16 cellular contexts compared by ENCODE assay signal in the genomic region with DNA sequence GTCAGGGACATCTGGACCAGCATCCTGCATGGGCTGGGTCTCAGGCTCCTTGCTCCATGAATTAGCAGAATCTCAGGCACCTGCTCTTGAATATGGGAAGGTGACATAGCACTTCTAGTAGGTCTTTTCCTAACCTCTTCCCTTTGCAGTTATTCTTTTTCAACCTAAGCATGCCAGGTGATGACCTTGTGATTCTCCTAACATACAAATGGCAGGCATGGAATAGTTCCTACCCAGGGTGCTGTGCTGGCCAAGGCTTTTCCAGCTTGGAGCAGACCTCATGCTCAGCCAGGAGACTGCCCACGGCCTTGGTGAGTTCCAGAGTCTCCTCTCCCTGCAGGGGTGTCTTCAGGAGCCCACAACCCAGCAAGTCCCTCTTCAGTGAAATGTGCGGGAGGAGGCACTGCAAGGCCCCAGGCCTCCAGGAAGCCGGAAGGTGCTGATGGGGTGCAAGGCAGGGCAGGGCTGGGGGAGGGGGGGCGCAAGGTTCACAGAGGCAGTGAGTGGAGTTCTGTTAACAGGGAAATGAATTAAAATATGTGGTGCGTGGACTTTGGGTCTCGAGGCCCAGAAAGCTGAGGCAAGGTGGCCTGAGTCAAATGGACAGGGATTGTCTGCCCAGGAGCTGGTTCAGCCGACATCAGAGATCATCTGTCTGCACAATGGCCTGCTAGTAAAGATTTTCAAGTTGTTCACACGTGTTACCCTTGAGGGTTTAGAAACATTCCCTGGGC.
DNase-seq lines count a peak whose midpoint lies in the region; FAIRE-seq and TF ChIP-seq lines count a peak whose summit lies in the region.
"Had no signal": no experiment of that assay in that cellular context is flagged by ENCODE, and none has a peak within 500 bp of the region (broad histone marks: within the 10 kb centered on the region; RNA-seq: fewer than 3 reads in every experiment).

No MANE protein-coding gene starts in this region.

- H3K4me3 ChIP-seq in coronary artery, result no peak overlapping the region
- H3K4me3 ChIP-seq: BLaER1, GM12878 had no signal

- H3K27ac ChIP-seq in coronary artery, result no peak overlapping the region
- H3K27ac ChIP-seq: BLaER1 had no signal

- DNase-seq in activated CD8-positive, alpha-beta memory T cell treated with anti-CD3 and anti-CD28 coated beads, Interleukin-2, amount 50 U/mL, for 48 hours, result peak; percentile 41
- no peak for DNase-seq in activated CD8-positive, alpha-beta memory T cell treated with anti-CD3 and anti-CD28 coated beads, Interleukin-2, amount 50 U/mL, for 4 hours
- peak; percentile 57 for DNase-seq in coronary artery (ENCODE audit: low spot score)
- peak; percentile 76 for DNase-seq in mesenteric fat pad (ENCODE audit: low spot score)
- DNase-seq in D721Med (ENCODE audit: insufficient read length, low spot score), result no peak
- DNase-seq in NCI-H187 treated with DMSO at 0.1 percent for 48 hours (lab: John Stamatoyannopoulos, UW), result no peak
- DNase-seq: CD4-positive, alpha-beta memory T cell; DMS79 treated with DMSO at 0.1 percent for 48 hours; GF-D8; GOT3; H7; IMR-90 had no signal

- FAIRE-seq in D721Med (lab: Jason Lieb, UNC), result no peak
- FAIRE-seq: A204.1, GM12878, HTR-8/SVneo had no signal

- no peak for TF ChIP-seq CTCF in coronary artery (IDR thresholded peaks at IDR 0.05)
- TF ChIP-seq CTCF in D721Med (IDR thresholded peaks at IDR 0.05; ENCODE audit: insufficient read depth, missing control alignments), result no peak

Comparison
In these comparisons a context has a peak if more than half of its experiments do, and no peak if none do; other contexts are left out.
1. DNase-seq: peak in activated CD8-positive, alpha-beta memory T cell treated with anti-CD3 and anti-CD28 coated beads, Interleukin-2, amount 50 U/mL, for 48 hours (single experiment), coronary artery (single experiment) and mesenteric fat pad (single experiment); none in activated CD8-positive, alpha-beta memory T cell treated with anti-CD3 and anti-CD28 coated beads, Interleukin-2, amount 50 U/mL, for 4 hours (single experiment), D721Med (single experiment) and NCI-H187 treated with DMSO at 0.1 percent for 48 hours (single experiment).